Comparison of ENCODE assay signal across 15 cellular contexts in the genomic region with DNA sequence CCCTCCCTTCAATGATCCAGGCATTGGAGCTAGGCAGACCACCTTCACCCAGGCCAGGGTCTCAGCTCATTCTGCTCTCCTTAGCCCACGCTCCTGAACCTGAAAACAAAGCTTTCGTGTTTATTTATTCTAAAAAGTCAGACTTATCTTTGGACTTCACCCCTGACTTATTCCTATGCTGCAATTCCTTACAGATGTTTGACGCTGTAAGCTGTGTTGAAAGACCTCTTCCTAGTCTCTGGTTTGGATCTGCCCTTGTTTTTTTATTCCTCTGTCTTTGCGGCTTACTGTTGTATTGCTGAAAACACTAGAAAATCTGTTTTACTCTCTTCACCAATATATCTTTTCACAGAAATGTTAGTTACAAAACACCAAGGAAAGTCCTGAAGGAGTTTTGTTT. TPM values are rescaled to one million over a fixed set of nuclear protein-coding genes. Genes with fewer than 3 reads are reported as not detected.
DNase-seq lines count a peak whose midpoint lies in the region; TF ChIP-seq lines count a peak whose summit lies in the region.
"Had no signal": no experiment of that assay in that cellular context is flagged by ENCODE, and none has a peak within 500 bp of the region (broad histone marks: within the 10 kb centered on the region; RNA-seq: fewer than 3 reads in every experiment).

No MANE protein-coding gene starts in this region.

- peak overlapping the region; percentile 78 for H3K27ac Mint-ChIP-seq in dendritic cell treated with granulocyte-macrophage colony-stimulating factor and Interleukin-4, amounts not matched to agents 40 ng/mL and 50 ng/mL, for 4 days
- H3K27ac Mint-ChIP-seq: CD4-positive, alpha-beta T cell had no signal

- DNase-seq in AG10803 (ENCODE audit: low read depth), result peak; percentile 73
- peak; percentile 64 for DNase-seq in mesenchymal stem cell
- no peak for DNase-seq in central memory CD4-positive, alpha-beta T cell
- no peak for DNase-seq in DMS 273 treated with DMSO at 0.1 percent for 48 hours (lab: John Stamatoyannopoulos, UW)
- DNase-seq in CD1c-positive myeloid dendritic cell (ENCODE audit: extremely low spot score), result no peak
- no peak for DNase-seq in ovary
- DNase-seq: amniotic stem cell; CD4-positive, alpha-beta T cell; stimulated activated naive CD8-positive, alpha-beta T cell treated with anti-CD3 and anti-CD28 coated beads, Interleukin-15, amount 100 ng/mL, for 72 hours; T1000 had no signal

- TF ChIP-seq POLR2A in ovary (IDR thresholded peaks at IDR 0.05), result no peak

- peak overlapping the region; percentile 11 for H2BK5ac ChIP-seq in mesenchymal stem cell (ENCODE audit: low read depth, low read length, poor library complexity, severe bottlenecking)

- no peak overlapping the region for H3K4me2 ChIP-seq in mesenchymal stem cell (ENCODE audit: low read length, poor library complexity, severe bottlenecking)

- H3K27me3 ChIP-seq in mesenchymal stem cell (ENCODE audit: control insufficient read depth in 1 of 2, insufficient read depth in 1 of 2, low read length in 2 of 2) (no peaks in the 10 kb centered on the region), ovary (no peaks in the 10 kb centered on the region)

- no peak overlapping the region for H4K91ac ChIP-seq in mesenchymal stem cell (ENCODE audit: low read length)

- H3K27me3 Mint-ChIP-seq in dendritic cell treated with granulocyte-macrophage colony-stimulating factor and Interleukin-4, amounts not matched to agents 40 ng/mL and 50 ng/mL, for 4 days, result no peaks in the 10 kb centered on the region
- H3K27me3 Mint-ChIP-seq: CD4-positive, alpha-beta T cell had no signal

- H3K9ac ChIP-seq in mesenchymal stem cell (ENCODE audit: low read length), result peak overlapping the region; percentile 52

- H2BK15ac ChIP-seq in mesenchymal stem cell (ENCODE audit: low read depth, poor library complexity, severe bottlenecking), result no peak overlapping the region

- POLR2A ChIA-PET in HEK293 (lab: Yijun Ruan, JAX), result no interaction called here

- peak overlapping the region in 1 of 2 experiments; percentile 40 for H3K18ac ChIP-seq in mesenchymal stem cell (ENCODE audit: low read depth in 1 of 2, low read length in 2 of 2)

- no peak for TF ChIP-seq EP300 in ovary (IDR thresholded peaks at IDR 0.05)

- no peak for TF ChIP-seq CTCF in AG10803 (conservative IDR thresholded peaks at IDR 0.05; ENCODE audit: low read length)
- no peak for TF ChIP-seq CTCF in HEK293 (tag by site-specific recombination; IDR thresholded peaks at IDR 0.05)
- no peak for TF ChIP-seq CTCF in ovary (IDR thresholded peaks at IDR 0.05)

- no peaks in the 10 kb centered on the region for H3K9me3 Mint-ChIP-seq in dendritic cell treated with granulocyte-macrophage colony-stimulating factor and Interleukin-4, amounts not matched to agents 40 ng/mL and 50 ng/mL, for 4 days
- H3K9me3 Mint-ChIP-seq: CD4-positive, alpha-beta T cell; stimulated activated naive CD8-positive, alpha-beta T cell treated with anti-CD3 and anti-CD28 coated beads, Interleukin-15, amount 100 ng/mL, for 72 hours had no signal

- intact Hi-C loops in dendritic cell treated with granulocyte-macrophage colony-stimulating factor and Interleukin-4, amounts not matched to agents 40 ng/mL and 50 ng/mL, for 4 days (cut with micrococcal nuclease), result no loop called here
- intact Hi-C loops in ovary (cut with DNase I), result no loop called here

- H2BK120ac ChIP-seq in mesenchymal stem cell (ENCODE audit: low read depth, low read length), result no peak overlapping the region

- 0 out of 2 replicates have a peak overlapping the region, but pooled peaks have one; percentile 37 for H3K27ac ChIP-seq in HEK293 (ENCODE audit: extremely low read depth, low read depth, low read length)
- H3K27ac ChIP-seq in mesenchymal stem cell (ENCODE audit: low read length, poor library complexity, severe bottlenecking), result peak overlapping the region; percentile 19
- no peak overlapping the region for H3K27ac ChIP-seq in ovary

- no peak overlapping the region for H2AFZ ChIP-seq in mesenchymal stem cell (ENCODE audit: low read depth, low read length)

- peak overlapping the region; percentile 13 to 29 for H3K4ac ChIP-seq in mesenchymal stem cell (ENCODE audit: low read depth in 1 of 2, low read length in 2 of 2)

- WGBS in mesenchymal stem cell, result 71% methylated on average over 4 of the region's 4 CpGs
- 37 to 39% (median 38%) methylated on average over 4 of the region's 4 CpGs for WGBS in ovary, 3 donors

- H3K4me3 Mint-ChIP-seq in dendritic cell treated with granulocyte-macrophage colony-stimulating factor and Interleukin-4, amounts not matched to agents 40 ng/mL and 50 ng/mL, for 4 days, result no peak overlapping the region
- H3K4me3 Mint-ChIP-seq: CD4-positive, alpha-beta T cell; stimulated activated naive CD8-positive, alpha-beta T cell treated with anti-CD3 and anti-CD28 coated beads, Interleukin-15, amount 100 ng/mL, for 72 hours had no signal

- no peak overlapping the region for H4K8ac ChIP-seq in mesenchymal stem cell (ENCODE audit: low read length)

- H3K14ac ChIP-seq in mesenchymal stem cell (ENCODE audit: low read length in 2 of 2), result no peak overlapping the region

- CTCF ChIA-PET in HEK293 (lab: Yijun Ruan, JAX), result interaction anchor here (0.6 to 1.8 kb wide), 4 partner anchors 8 to 363 kb away, joined by 3 to 13 read pairs (median 4); no protein-coding TSS in a partner anchor

- H3K79me1 ChIP-seq in mesenchymal stem cell (replicated peaks; ENCODE audit: low read length, poor library complexity, severe bottlenecking), result peaks cover 15% of the 10 kb centered on the region

- peaks cover 56% of the 10 kb centered on the region for H3K4me1 Mint-ChIP-seq in dendritic cell treated with granulocyte-macrophage colony-stimulating factor and Interleukin-4, amounts not matched to agents 40 ng/mL and 50 ng/mL, for 4 days (ENCODE audit: low read depth)

- H3K4me3 ChIP-seq in AG10803 (ENCODE audit: low read length) (no peak overlapping the region), HEK293 (ENCODE audit: low read depth, low read length) (no peak overlapping the region), mesenchymal stem cell (ENCODE audit: insufficient read depth in 1 of 2, low read depth in 1 of 2, low read length in 2 of 2) (no peak overlapping the region), ovary (no peak overlapping the region)

- H3K9me3 ChIP-seq in HEK293 (ENCODE audit: control insufficient read depth, insufficient read depth, low read depth, low read length) (no peaks in the 10 kb centered on the region), mesenchymal stem cell (ENCODE audit: control insufficient read depth, low read length) (no peaks in the 10 kb centered on the region), ovary (no peaks in the 10 kb centered on the region)

- H3K36me3 Mint-ChIP-seq in dendritic cell treated with granulocyte-macrophage colony-stimulating factor and Interleukin-4, amounts not matched to agents 40 ng/mL and 50 ng/mL, for 4 days (ENCODE audit: low read depth), result peaks cover 81% of the 10 kb centered on the region

- H3K36me3 ChIP-seq in HEK293 (ENCODE audit: control insufficient read depth in 2 of 2, insufficient read depth in 1 of 2, low read length in 2 of 2) (peaks cover 4 to 5% of the 10 kb centered on the region in 2 experiments; a peak in 2 of 3 replicates), mesenchymal stem cell (ENCODE audit: control insufficient read depth in 1 of 2, insufficient read depth in 2 of 2, low read depth in 1 of 2, low read length in 2 of 2) (peaks cover 33 to 79% of the 10 kb centered on the region in 2 experiments), ovary (no peaks in the 10 kb centered on the region)

- H3K23ac ChIP-seq in mesenchymal stem cell (ENCODE audit: low read length in 2 of 2), result no peak overlapping the region

- peak overlapping the region in 1 of 2 experiments; percentile 45 for H2BK12ac ChIP-seq in mesenchymal stem cell (ENCODE audit: low read length in 2 of 2)

- H2AK5ac ChIP-seq in mesenchymal stem cell (ENCODE audit: low read length, severe bottlenecking), result peak overlapping the region; percentile 54

- peaks cover 5% of the 10 kb centered on the region; the same call in 1 of the 2 replicates for H3K4me1 ChIP-seq in HEK293 (ENCODE audit: control insufficient read depth, insufficient read depth, low read length)
- peaks cover 18% of the 10 kb centered on the region for H3K4me1 ChIP-seq in mesenchymal stem cell (ENCODE audit: control insufficient read depth, insufficient read depth, low read depth, low read length)
- peaks cover 1% of the 10 kb centered on the region for H3K4me1 ChIP-seq in ovary (ENCODE audit: insufficient read depth)

TF ChIP-seq in HEK293, 187 proteins besides CTCF, POLR2A, EP300 and RAD21:
- TF ChIP-seq KLF16 (tag by site-specific recombination; IDR thresholded peaks at IDR 0.05), result no peak
- no peak for TF ChIP-seq ZNF248 (tag by site-specific recombination; IDR thresholded peaks at IDR 0.05)
- TF ChIP-seq, protein P1, sequence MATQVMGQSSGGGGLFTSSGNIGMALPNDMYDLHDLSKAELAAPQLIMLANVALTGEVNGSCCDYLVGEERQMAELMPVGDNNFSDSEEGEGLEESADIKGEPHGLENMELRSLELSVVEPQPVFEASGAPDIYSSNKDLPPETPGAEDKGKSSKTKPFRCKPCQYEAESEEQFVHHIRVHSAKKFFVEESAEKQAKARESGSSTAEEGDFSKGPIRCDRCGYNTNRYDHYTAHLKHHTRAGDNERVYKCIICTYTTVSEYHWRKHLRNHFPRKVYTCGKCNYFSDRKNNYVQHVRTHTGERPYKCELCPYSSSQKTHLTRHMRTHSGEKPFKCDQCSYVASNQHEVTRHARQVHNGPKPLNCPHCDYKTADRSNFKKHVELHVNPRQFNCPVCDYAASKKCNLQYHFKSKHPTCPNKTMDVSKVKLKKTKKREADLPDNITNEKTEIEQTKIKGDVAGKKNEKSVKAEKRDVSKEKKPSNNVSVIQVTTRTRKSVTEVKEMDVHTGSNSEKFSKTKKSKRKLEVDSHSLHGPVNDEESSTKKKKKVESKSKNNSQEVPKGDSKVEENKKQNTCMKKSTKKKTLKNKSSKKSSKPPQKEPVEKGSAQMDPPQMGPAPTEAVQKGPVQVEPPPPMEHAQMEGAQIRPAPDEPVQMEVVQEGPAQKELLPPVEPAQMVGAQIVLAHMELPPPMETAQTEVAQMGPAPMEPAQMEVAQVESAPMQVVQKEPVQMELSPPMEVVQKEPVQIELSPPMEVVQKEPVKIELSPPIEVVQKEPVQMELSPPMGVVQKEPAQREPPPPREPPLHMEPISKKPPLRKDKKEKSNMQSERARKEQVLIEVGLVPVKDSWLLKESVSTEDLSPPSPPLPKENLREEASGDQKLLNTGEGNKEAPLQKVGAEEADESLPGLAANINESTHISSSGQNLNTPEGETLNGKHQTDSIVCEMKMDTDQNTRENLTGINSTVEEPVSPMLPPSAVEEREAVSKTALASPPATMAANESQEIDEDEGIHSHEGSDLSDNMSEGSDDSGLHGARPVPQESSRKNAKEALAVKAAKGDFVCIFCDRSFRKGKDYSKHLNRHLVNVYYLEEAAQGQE (tag by site-specific recombination; IDR thresholded peaks at IDR 0.05), result no peak

RNA-seq across cellular contexts. Expression of a gene that starts 40.5 kb away (rescaled TPM):
- polyA plus RNA-seq in mesenchymal stem cell (2013, experiment 1 of 2), result not detected
- polyA plus RNA-seq in mesenchymal stem cell (2013, experiment 2 of 2), result not detected
- not detected for total RNA-seq in ovary
- polyA plus RNA-seq in ovary, result not detected
- total RNA-seq: CD4-positive, alpha-beta T cell; mononuclear cell; pulmonary artery endothelial cell; RPMI7951 had no signal

Comparison
In these comparisons a context has a peak if more than half of its experiments do, and no peak if none do; other contexts are left out.
1. DNase-seq: peak in AG10803 (single experiment) and mesenchymal stem cell (single experiment); none in central memory CD4-positive, alpha-beta T cell (single experiment), DMS 273 treated with DMSO at 0.1 percent for 48 hours (single experiment), CD1c-positive myeloid dendritic cell (single experiment) and ovary (0 of 5).
2. H3K27ac ChIP-seq: peak in HEK293 (single experiment) and mesenchymal stem cell (single experiment); none in ovary (0 of 2).